ENCODE assay signal across 1 cellular context in the genomic region with DNA sequence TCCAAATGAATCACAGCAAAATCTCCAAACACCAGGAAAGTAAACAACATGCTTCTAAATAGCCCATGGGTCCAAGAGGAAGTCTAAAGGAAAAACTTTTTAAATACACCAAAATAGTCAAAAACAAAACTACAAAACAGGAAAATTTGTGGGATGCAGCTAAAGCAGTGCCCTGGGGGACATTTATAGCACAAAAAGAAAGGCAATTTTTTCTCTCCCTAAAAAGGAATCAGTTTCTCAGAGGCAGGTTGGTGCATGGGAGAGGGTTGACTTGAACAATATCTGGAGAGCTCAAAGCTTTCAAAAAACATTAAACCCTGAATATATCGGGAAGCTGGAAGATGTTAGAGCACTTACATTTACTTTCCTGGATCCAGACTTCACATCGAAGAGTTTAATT.
A peak's percentile ranks its signal among the peaks of the same experiment; 100 is the strongest.
TF ChIP-seq lines count a peak whose summit lies in the region.

No MANE protein-coding gene starts in this region.

TF ChIP-seq in HepG2, 621 proteins besides CTCF, POLR2A, EP300 and RAD21:
- TF ChIP-seq ZFP90 (CRISPR knock-in tag; IDR thresholded peaks at IDR 0.05; ENCODE audit: borderline replicate concordance) = peak; percentile 99
- TF ChIP-seq NFE2 (CRISPR knock-in tag; IDR thresholded peaks at IDR 0.05) = no peak
- TF ChIP-seq, protein P1, sequence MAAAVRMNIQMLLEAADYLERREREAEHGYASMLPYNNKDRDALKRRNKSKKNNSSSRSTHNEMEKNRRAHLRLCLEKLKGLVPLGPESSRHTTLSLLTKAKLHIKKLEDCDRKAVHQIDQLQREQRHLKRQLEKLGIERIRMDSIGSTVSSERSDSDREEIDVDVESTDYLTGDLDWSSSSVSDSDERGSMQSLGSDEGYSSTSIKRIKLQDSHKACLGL (CRISPR knock-in tag; IDR thresholded peaks at IDR 0.05) = no peak
TF ChIP-seq in HepG2: peak in this region for 1.
